8 cellular contexts compared by ENCODE assay signal in the genomic region with DNA sequence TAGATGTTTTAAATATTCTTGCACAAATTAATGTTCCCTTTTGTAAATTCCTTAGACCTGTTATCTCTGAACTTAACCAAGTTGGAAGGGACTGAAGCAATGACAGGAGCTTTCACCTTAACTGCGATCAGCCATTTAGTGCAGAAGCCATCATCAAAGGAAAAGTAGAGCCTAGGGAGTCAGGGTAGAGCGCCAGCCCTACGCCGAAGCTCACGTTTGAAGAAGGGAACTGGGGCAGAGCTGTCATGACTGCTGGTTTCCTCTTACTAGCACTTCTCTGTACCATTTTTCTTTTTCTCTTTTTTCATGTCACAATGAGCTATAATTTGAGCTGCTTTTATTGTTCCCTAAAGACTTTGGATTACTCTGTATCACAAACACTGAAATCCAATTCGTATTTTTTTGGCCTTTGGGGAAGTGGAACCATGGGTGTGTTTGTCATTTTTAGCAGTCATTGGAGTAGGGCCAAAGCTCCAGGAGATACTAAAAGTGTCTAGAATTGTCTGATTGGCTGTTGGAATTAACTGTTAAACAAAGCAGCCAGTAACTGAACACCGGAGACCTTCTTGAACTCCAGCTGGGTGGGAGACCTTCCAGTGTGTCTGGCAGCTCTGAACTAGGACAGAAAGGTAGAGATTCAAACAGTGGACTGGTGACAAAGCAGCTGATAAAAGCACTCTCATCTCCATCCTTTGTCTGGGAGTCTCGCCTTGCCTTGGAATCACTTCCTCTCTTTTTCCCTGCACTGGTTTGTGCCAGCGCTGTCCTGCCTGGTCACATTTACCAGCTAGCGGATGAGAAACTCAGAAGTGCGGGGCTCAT. TPM values are rescaled to one million over a fixed set of nuclear protein-coding genes. Genes with fewer than 3 reads are reported as not detected.
DNase-seq lines count a peak whose midpoint lies in the region; ATAC-seq and TF ChIP-seq lines count a peak whose summit lies in the region.
"Had no signal": no experiment of that assay in that cellular context is flagged by ENCODE, and none has a peak within 500 bp of the region (broad histone marks: within the 10 kb centered on the region; RNA-seq: fewer than 3 reads in every experiment).

No MANE protein-coding gene starts in this region.

- peaks cover 17% of the 10 kb centered on the region for H3K36me3 ChIP-seq in HAP-1 (replicated peaks)

- no peak overlapping the region for H3K4me3 Mint-ChIP-seq in endothelial cell (ENCODE audit: unreplicated experiment)

- peak; percentile 44 for DNase-seq in KBM-7
- peak; percentile 25 for DNase-seq in NCI-H2227 treated with DMSO at 0.1 percent for 48 hours (lab: John Stamatoyannopoulos, UW)
- DNase-seq in endothelial cell (ENCODE audit: low spot score), result no peak
- DNase-seq in posterior vena cava (ENCODE audit: low spot score), result peak; percentile 20
- no peak for DNase-seq in HAP-1 (ENCODE audit: low spot score in 2 of 2)
- DNase-seq: mucosa of descending colon had no signal

- H3K4me1 ChIP-seq in HAP-1, result peaks cover 17% of the 10 kb centered on the region

- no peak for ATAC-seq in GM19328 (IDR thresholded peaks at IDR 0.05; ENCODE audit: unreplicated experiment)
- ATAC-seq in GM19467 (IDR thresholded peaks at IDR 0.05; ENCODE audit: unreplicated experiment), result no peak
- ATAC-seq: mucosa of descending colon had no signal

- in situ Hi-C loops in KBM-7 (cut with MboI; ENCODE audit: low pct_unique_long_range_greater_than_20kb, low sequenced_read_pairs), result loop anchor here (25.0 kb wide), 1 partner anchor 380 kb away; no protein-coding TSS in a partner anchor
- in situ Hi-C loops in HAP-1 (cut with MboI; ENCODE audit: low sequenced_read_pairs), result no loop called here

- H3K4me3 ChIP-seq in HAP-1, result no peak overlapping the region
- H3K4me3 ChIP-seq: mucosa of descending colon had no signal

- peaks cover 7% of the 10 kb centered on the region for H3K4me1 Mint-ChIP-seq in endothelial cell (ENCODE audit: unreplicated experiment)

- peaks cover 5% of the 10 kb centered on the region for H3K9me3 Mint-ChIP-seq in endothelial cell (ENCODE audit: unreplicated experiment)

- peaks cover 10% of the 10 kb centered on the region for H3K9me3 ChIP-seq in HAP-1
- H3K9me3 ChIP-seq: mucosa of descending colon had no signal

- H3K27ac Mint-ChIP-seq in endothelial cell (ENCODE audit: unreplicated experiment), result peak overlapping the region; percentile 67

- peaks cover 1% of the 10 kb centered on the region for H3K27me3 Mint-ChIP-seq in endothelial cell (ENCODE audit: unreplicated experiment)

- peaks cover 15% of the 10 kb centered on the region for H3K36me3 Mint-ChIP-seq in endothelial cell (ENCODE audit: low read depth, unreplicated experiment)

- TF ChIP-seq CTCF in endothelial cell (IDR thresholded peaks at IDR 0.05; ENCODE audit: unreplicated experiment), result no peak

- H3K27me3 ChIP-seq in HAP-1 (ENCODE audit: low read depth), result no peaks in the 10 kb centered on the region

- intact Hi-C loops in posterior vena cava (cut with DNase I), result loop anchor here in 1 of 2 donors (5.0 kb wide), 1 partner anchor 205 kb away; no protein-coding TSS in a partner anchor

RNA-seq across cellular contexts. Expression of a gene that starts 9.1 kb away (rescaled TPM):
- total RNA-seq in endothelial cell (ENCODE audit: unreplicated experiment) (11.6 TPM), posterior vena cava (1 to 10 TPM; 5.8 to 7.3 TPM)

RNA-seq across cellular contexts. Expression of a gene that starts 9.4 kb away (rescaled TPM):
- 30.1 TPM for total RNA-seq in endothelial cell (ENCODE audit: unreplicated experiment)
- total RNA-seq in posterior vena cava, result 10 to 100 TPM; 12.6 to 18.7 TPM

RNA-seq across cellular contexts. Expression of a gene that starts 29.4 kb away (rescaled TPM):
- total RNA-seq in endothelial cell (ENCODE audit: unreplicated experiment) (145 TPM), posterior vena cava (100 to 1,000 TPM; 121 to 123 TPM)

Comparison
In these comparisons a context has a peak if more than half of its experiments do, and no peak if none do; other contexts are left out.
1. DNase-seq: peak in KBM-7 (single experiment), NCI-H2227 treated with DMSO at 0.1 percent for 48 hours (single experiment) and posterior vena cava (single experiment); none in endothelial cell (single experiment) and HAP-1 (0 of 2).